ENCODE assay signal across 12 cellular contexts in the genomic region with DNA sequence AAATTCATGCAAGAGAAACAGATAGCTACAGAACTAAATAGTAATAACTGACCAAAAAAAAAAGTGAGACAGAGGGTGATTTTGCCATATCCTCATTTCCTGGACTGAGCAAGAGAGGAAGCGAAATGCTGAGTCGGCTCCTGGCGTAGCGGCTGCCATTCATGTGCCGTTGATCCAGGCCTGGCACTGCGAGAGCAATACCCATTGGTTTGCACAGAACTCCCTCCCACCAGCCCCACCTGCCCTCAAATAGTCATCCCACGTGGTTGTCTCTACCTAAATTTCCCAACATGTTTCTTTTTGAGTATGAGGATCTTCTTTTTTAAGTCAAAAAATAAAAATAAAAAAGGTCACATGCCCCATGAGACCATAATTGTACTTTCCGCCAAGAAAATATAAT. TPM values are rescaled to one million over a fixed set of nuclear protein-coding genes. Genes with fewer than 3 reads are reported as not detected.
DNase-seq lines count a peak whose midpoint lies in the region; ATAC-seq and TF ChIP-seq lines count a peak whose summit lies in the region.
"Had no signal": no experiment of that assay in that cellular context is flagged by ENCODE, and none has a peak within 500 bp of the region (broad histone marks: within the 10 kb centered on the region; RNA-seq: fewer than 3 reads in every experiment).

No MANE protein-coding gene starts in this region.

- peaks cover 48 to 59% of the 10 kb centered on the region in 2 donors for H3K4me1 Mint-ChIP-seq in stimulated activated naive B cell treated with anti-CD40 and anti-IgM and Interleukin-4, amounts not matched to agents 10 μg/mL and 1 μg/mL and 100 μg/mL, for 72 hours

- H3K27me3 Mint-ChIP-seq in stimulated activated naive B cell treated with anti-CD40 and anti-IgM and Interleukin-4, amounts not matched to agents 10 μg/mL and 1 μg/mL and 100 μg/mL, for 72 hours, result peaks cover 0 to 5% of the 10 kb centered on the region in 2 donors

- H3K4me3 ChIP-seq in esophagus squamous epithelium, result peak overlapping the region in 2 of 4 donors; percentile 7 to 50

- 27 to 31% methylated on average over 8 of the region's 8 CpGs for WGBS in esophagus squamous epithelium, 2 donors

- peaks cover 13 to 58% (median 22%) of the 10 kb centered on the region in 3 donors for H3K4me1 ChIP-seq in esophagus squamous epithelium

- H3K27me3 ChIP-seq in esophagus squamous epithelium, result no peaks in the 10 kb centered on the region

- H3K27ac ChIP-seq in esophagus squamous epithelium, result peak overlapping the region in 3 of 4 donors; percentile 72 to 82 (median 74)
- H3K27ac ChIP-seq: RWPE1 had no signal

- DNase-seq in activated CD4-positive, alpha-beta T cell treated with anti-CD3 and anti-CD28 coated beads, Interleukin-2, amount 50 U/mL, for 48 hours, result peak; percentile 37 to 46
- no peak for DNase-seq in activated CD4-positive, alpha-beta T cell treated with anti-CD3 and anti-CD28 coated beads, Interleukin-2, amount 50 U/mL, for 1 hour
- DNase-seq in NOMO-1 treated with dmso at 0.1 percent for 144 hours (lab: John Stamatoyannopoulos, UW; ENCODE audit: unreplicated experiment) (peak; percentile 84), esophagus squamous epithelium (lab: John Stamatoyannopoulos, UW) (no peak), NCI-H526 treated with DMSO at 0.1 percent for 48 hours (lab: John Stamatoyannopoulos, UW) (no peak), NCI-H748 treated with DMSO at 0.1 percent for 48 hours (lab: John Stamatoyannopoulos, UW) (no peak), NCI-H1105 (lab: John Stamatoyannopoulos, UW) (no peak)
- DNase-seq in stimulated activated naive B cell treated with anti-CD40 and anti-IgM and Interleukin-4, amounts not matched to agents 10 μg/mL and 1 μg/mL and 100 μg/mL, for 72 hours, result peak; percentile 72
- DNase-seq: central memory CD4-positive, alpha-beta T cell; NCI-H187; trophoblast cell had no signal

- no peak overlapping the region for H3K27ac Mint-ChIP-seq in stimulated activated naive B cell treated with anti-CD40 and anti-IgM and Interleukin-4, amounts not matched to agents 10 μg/mL and 1 μg/mL and 100 μg/mL, for 72 hours

- no peak for TF ChIP-seq POLR2A in esophagus squamous epithelium (IDR thresholded peaks at IDR 0.05)

- peaks cover 0 to 7% of the 10 kb centered on the region in 2 donors for H3K36me3 Mint-ChIP-seq in stimulated activated naive B cell treated with anti-CD40 and anti-IgM and Interleukin-4, amounts not matched to agents 10 μg/mL and 1 μg/mL and 100 μg/mL, for 72 hours

- H3K9me3 ChIP-seq in esophagus squamous epithelium, result no peaks in the 10 kb centered on the region

- peak; percentile 79 to 83 for ATAC-seq in stimulated activated naive B cell treated with anti-CD40 and anti-IgM and Interleukin-4, amounts not matched to agents 10 μg/mL and 1 μg/mL and 100 μg/mL, for 72 hours (replicated peaks)

- intact Hi-C loops in esophagus squamous epithelium (cut with DNase I), result no loop called here

- H3K4me3 Mint-ChIP-seq in stimulated activated naive B cell treated with anti-CD40 and anti-IgM and Interleukin-4, amounts not matched to agents 10 μg/mL and 1 μg/mL and 100 μg/mL, for 72 hours, result peak overlapping the region; percentile 7 to 63

- no peaks in the 10 kb centered on the region for H3K9me3 Mint-ChIP-seq in stimulated activated naive B cell treated with anti-CD40 and anti-IgM and Interleukin-4, amounts not matched to agents 10 μg/mL and 1 μg/mL and 100 μg/mL, for 72 hours

- TF ChIP-seq CTCF in esophagus squamous epithelium (IDR thresholded peaks at IDR 0.05), result no peak

- H3K36me3 ChIP-seq in esophagus squamous epithelium, result no peaks in the 10 kb centered on the region

RNA-seq across cellular contexts. Expression of gene WNT5B, which starts 9.4 kb away (rescaled TPM):
- 10 to 100 TPM in 2 of 4 donors, 1 to 10 TPM in 2; 5.6 to 30.9 (median 12.7) TPM for total RNA-seq in esophagus squamous epithelium

RNA-seq across cellular contexts. Expression of gene FBXL14, which starts 25.2 kb away (rescaled TPM):
- 10 to 100 TPM in 1 of 4 donors, 1 to 10 TPM in 3; 6.5 to 14.9 (median 8.8) TPM for total RNA-seq in esophagus squamous epithelium

Comparison
In these comparisons a context has a peak if more than half of its experiments do, and no peak if none do; other contexts are left out.
1. DNase-seq: peak in activated CD4-positive, alpha-beta T cell treated with anti-CD3 and anti-CD28 coated beads, Interleukin-2, amount 50 U/mL, for 48 hours (2 of 2), NOMO-1 treated with dmso at 0.1 percent for 144 hours (single experiment) and stimulated activated naive B cell treated with anti-CD40 and anti-IgM and Interleukin-4, amounts not matched to agents 10 μg/mL and 1 μg/mL and 100 μg/mL, for 72 hours (single experiment); none in activated CD4-positive, alpha-beta T cell treated with anti-CD3 and anti-CD28 coated beads, Interleukin-2, amount 50 U/mL, for 1 hour (single experiment), esophagus squamous epithelium (single experiment), NCI-H526 treated with DMSO at 0.1 percent for 48 hours (single experiment), NCI-H748 treated with DMSO at 0.1 percent for 48 hours (single experiment) and NCI-H1105 (single experiment).